Comparison of ENCODE assay signal across 1 cellular context in genomic region chr10:58115218-58116050, GRCh38.
TF ChIP-seq lines count a peak whose summit lies in the region.

No MANE protein-coding gene starts in this region.

TF ChIP-seq in A549, 52 proteins besides CTCF, POLR2A, EP300 and RAD21 (continued from another document):
- TF ChIP-seq CHD2 (IDR thresholded peaks at IDR 0.05; ENCODE audit: low read length, partially characterized antibody): no peak
- TF ChIP-seq MAFK (IDR thresholded peaks at IDR 0.05; ENCODE audit: partially characterized antibody): no peak
